Comparison of ENCODE assay signal across 8 cellular contexts in genomic region chr19:1725100-1726064, GRCh38. TPM values are rescaled to one million over a fixed set of nuclear protein-coding genes. Genes with fewer than 3 reads are reported as not detected.
A peak's percentile ranks its signal among the peaks of the same experiment; 100 is the strongest.
DNase-seq lines count a peak whose midpoint lies in the region; TF ChIP-seq lines count a peak whose summit lies in the region.

No MANE protein-coding gene starts in this region.

- TF ChIP-seq POLR2A in Peyer's patch (IDR thresholded peaks at IDR 0.05) (no peak), spleen (IDR thresholded peaks at IDR 0.05) (no peak)

- peaks cover 0 to 2% (median 0%) of the 10 kb centered on the region in 6 donors for H3K9me3 Mint-ChIP-seq in immature natural killer cell

- no peaks in the 10 kb centered on the region for H3K36me3 Mint-ChIP-seq in immature natural killer cell

- H3K9me3 ChIP-seq in Peyer's patch (no peaks in the 10 kb centered on the region), spleen (no peaks in the 10 kb centered on the region)

- H3K36me3 ChIP-seq in Peyer's patch (no peaks in the 10 kb centered on the region), spleen (no peaks in the 10 kb centered on the region)

- intact Hi-C loops in spleen (cut with DNase I; ENCODE audit: low total_unique reads) = no loop called here

- H3K4me1 ChIP-seq in Peyer's patch (peaks cover 0 to 7% (median 2%) of the 10 kb centered on the region in 4 donors), spleen (peaks cover 5 to 14% (median 9%) of the 10 kb centered on the region in 6 donors)

- WGBS in spleen, 5 donors = 10 to 28% (median 11%) methylated on average over 28 to 90 of the region's 90 CpGs

- peaks cover 0 to 3% of the 10 kb centered on the region in 2 donors for H3K4me1 Mint-ChIP-seq in immature natural killer cell

- H3K27ac ChIP-seq in Peyer's patch (no peak overlapping the region), spleen (no peak overlapping the region)

- H3K27ac Mint-ChIP-seq in immature natural killer cell = no peak overlapping the region

- peaks cover 0 to 11% of the 10 kb centered on the region in 2 donors for H3K27me3 ChIP-seq in Peyer's patch
- peaks cover 0 to 99% (median 61%) of the 10 kb centered on the region in 7 donors for H3K27me3 ChIP-seq in spleen (replicated peaks in 1 of 7)

- TF ChIP-seq CTCF in Peyer's patch (IDR thresholded peaks at IDR 0.05) (peak in 1 of 6 experiments; percentile 3), spleen (IDR thresholded peaks at IDR 0.05 in 8 of 11, conservative IDR thresholded peaks at IDR 0.05 in 3 of 11) (no peak)

- H3K27me3 Mint-ChIP-seq in immature natural killer cell (ENCODE audit: low read depth in 3 of 3) = peaks cover 10 to 27% (median 12%) of the 10 kb centered on the region in 3 donors

- H3K4me3 ChIP-seq in Peyer's patch = peak overlapping the region in 3 of 4 donors; percentile 39 to 47 (median 47)
- H3K4me3 ChIP-seq in spleen = peak overlapping the region in 7 of 8 donors; percentile 24 to 65 (median 35)

- in situ Hi-C loops in T47D (cut with HindIII; ENCODE audit: low pct_unique_long_range_greater_than_20kb, low sequenced_read_pairs) = no loop called here

- peak; percentile 75 for DNase-seq in activated effector memory CD4-positive, alpha-beta T cell treated with anti-CD3 and anti-CD28 coated beads, Interleukin-2, amount 50 U/mL, for 16 hours
- no peak for DNase-seq in activated effector memory CD4-positive, alpha-beta T cell treated with Interleukin-2 at 50 U/mL for 16 hours
- DNase-seq in Peyer's patch (peak in 1 of 3 donors; percentile 62), T47D (ENCODE audit: low read depth in 1 of 2, low spot score in 1 of 2) (peak; percentile 67 to 97), immature natural killer cell (peak; percentile 13 to 26 (median 14)), spleen (no peak), NCI-H526 treated with DMSO at 0.1 percent for 48 hours (lab: John Stamatoyannopoulos, UW) (no peak), SIG-M5 (lab: John Stamatoyannopoulos, UW) (no peak)

- H3K4me3 Mint-ChIP-seq in immature natural killer cell = peak overlapping the region in 4 of 5 donors; percentile 57 to 77 (median 64)

RNA-seq across cellular contexts. Expression of gene ONECUT3, which starts 27.9 kb away (rescaled TPM):
- total RNA-seq in Peyer's patch = under 1 TPM in 2 of 4 donors, not detected in 2; 0.27 to 0.28 TPM
- not detected for polyA plus RNA-seq in immature natural killer cell
- total RNA-seq in spleen = not detected
- polyA plus RNA-seq in spleen = not detected

Comparison
In these comparisons a context has a peak if more than half of its experiments do, and no peak if none do; other contexts are left out.
1. DNase-seq: peak in activated effector memory CD4-positive, alpha-beta T cell treated with anti-CD3 and anti-CD28 coated beads, Interleukin-2, amount 50 U/mL, for 16 hours (single experiment), T47D (2 of 2) and immature natural killer cell (3 of 3); none in activated effector memory CD4-positive, alpha-beta T cell treated with Interleukin-2 at 50 U/mL for 16 hours (single experiment), spleen (single experiment), NCI-H526 treated with DMSO at 0.1 percent for 48 hours (single experiment) and SIG-M5 (single experiment).